23 cellular contexts compared by ENCODE assay signal in the genomic region with DNA sequence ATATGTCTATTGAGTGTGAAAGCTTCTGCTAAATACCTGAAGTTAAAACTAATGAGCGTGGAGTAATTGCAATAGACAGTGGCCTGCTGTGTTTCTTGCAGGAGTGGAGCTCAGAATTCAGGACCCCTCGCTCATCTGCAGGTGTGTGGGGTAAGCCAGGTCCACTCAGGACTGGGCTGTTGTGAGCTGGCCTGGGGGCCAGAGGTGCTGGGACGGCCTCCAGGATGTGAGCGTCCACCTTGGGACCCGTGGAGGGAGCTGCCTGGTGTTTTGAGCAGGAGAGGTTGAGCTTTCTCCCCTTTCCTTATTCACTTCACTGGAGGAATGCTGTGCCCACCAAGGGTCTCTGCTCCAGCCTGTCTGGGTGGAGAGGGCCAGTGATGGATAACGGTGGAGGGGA.
"Had no signal": no experiment of that assay in that cellular context is flagged by ENCODE, and none has a peak within 500 bp of the region (broad histone marks: within the 10 kb centered on the region; RNA-seq: fewer than 3 reads in every experiment).

No MANE protein-coding gene starts in this region.

- H3K27me3 ChIP-seq: colonic mucosa, foreskin keratinocyte had no signal

- H3K9me3 ChIP-seq: colonic mucosa, esophagus muscularis mucosa, esophagus squamous epithelium, gastrocnemius medialis, gastroesophageal sphincter had no signal

- H3K27ac ChIP-seq: colonic mucosa, coronary artery, dorsolateral prefrontal cortex, epithelial cell of prostate, esophagus muscularis mucosa, esophagus squamous epithelium, foreskin keratinocyte, gastrocnemius medialis, gastroesophageal sphincter, heart left ventricle, heart right ventricle had no signal

- H3K4me1 ChIP-seq: colonic mucosa, esophagus muscularis mucosa, esophagus squamous epithelium, foreskin keratinocyte, gastrocnemius medialis, gastroesophageal sphincter, heart left ventricle, heart right ventricle had no signal

- DNase-seq: colonic mucosa; cortex of kidney; dermis blood vessel endothelial cell; effector CD4-positive, alpha-beta T cell; effector CD8-positive, alpha-beta T cell; effector memory CD4-positive, alpha-beta T cell; effector memory CD8-positive, alpha-beta T cell; endodermal cell; erythroblast; esophagus squamous epithelium; foreskin fibroblast; foreskin keratinocyte; foreskin melanocyte; gastrocnemius medialis; glutamatergic neuron; heart right ventricle had no signal

- H3K4me3 ChIP-seq: colonic mucosa, coronary artery, dorsolateral prefrontal cortex, esophagus muscularis mucosa, esophagus squamous epithelium, gastrocnemius medialis, gastroesophageal sphincter, heart left ventricle, heart right ventricle had no signal

- H3K36me3 ChIP-seq: colonic mucosa, esophagus muscularis mucosa, esophagus squamous epithelium, gastrocnemius medialis, gastroesophageal sphincter, heart left ventricle, heart right ventricle had no signal

- ATAC-seq: effector memory CD8-positive, alpha-beta T cell; esophagus mucosa; foreskin keratinocyte; gastrocnemius medialis; gastroesophageal sphincter; heart left ventricle; heart right ventricle had no signal
